ENCODE assay signal across 39 cellular contexts in genomic region chr3:2544212-2544611, GRCh38.
"Had no signal": no experiment of that assay in that cellular context is flagged by ENCODE, and none has a peak within 500 bp of the region (broad histone marks: within the 10 kb centered on the region; RNA-seq: fewer than 3 reads in every experiment).

No MANE protein-coding gene starts in this region.

- H3K27me3 Mint-ChIP-seq: activated CD4-positive, alpha-beta memory T cell treated with anti-CD3 and anti-CD28 coated beads, Interleukin-2, amount 10 ng/mL, durations not matched to agents 7 days and 5 days; activated CD4-positive, alpha-beta T cell treated with anti-CD3 and anti-CD28 coated beads, Interleukin-2, amount 10 ng/mL, durations not matched to agents 7 days and 5 days; activated CD8-positive, alpha-beta memory T cell treated with anti-CD3 and anti-CD28 coated beads, Interleukin-2, amount 10 ng/mL, durations not matched to agents 7 days and 5 days; activated naive CD4-positive, alpha-beta T cell treated with anti-CD3 and anti-CD28 coated beads, Interleukin-2, amount 10 ng/mL, durations not matched to agents 7 days and 5 days; activated naive CD8-positive, alpha-beta T cell; activated naive CD8-positive, alpha-beta T cell treated with anti-CD3 and anti-CD28 coated beads, Interleukin-2, amount 10 ng/mL, durations not matched to agents 7 days and 5 days; activated naive CD8-positive, alpha-beta T cell treated with anti-CD3 and anti-CD28 coated beads, Interleukin-2, amount 50 U/mL, for 24 hours; activated T-cell treated with anti-CD3 and anti-CD28 coated beads, Interleukin-2, amount 50 U/mL, for 24 hours; brain; central memory CD8-positive, alpha-beta T cell had no signal

- H3K36me3 ChIP-seq: ascending aorta, cardiac muscle cell, WERI-Rb-1 had no signal

- H3K9me3 Mint-ChIP-seq: activated CD4-positive, alpha-beta T cell treated with anti-CD3 and anti-CD28 coated beads, Interleukin-2, amount 10 ng/mL, durations not matched to agents 7 days and 5 days; activated T-helper 2 cell treated with anti-CD3 and anti-CD28 coated beads, Interferon-gamma antibody, Interleukin-2, Interleukin-4, amounts not matched to agents 10 μg/mL and 5 μg/mL and 100 μg/mL, durations not matched to agents 14 hours and 24 hours and 36 hours had no signal

- H3K4me3 Mint-ChIP-seq: activated CD4-positive, alpha-beta memory T cell treated with anti-CD3 and anti-CD28 coated beads, Interleukin-2, amount 10 ng/mL, durations not matched to agents 7 days and 5 days; activated CD4-positive, alpha-beta T cell treated with anti-CD3 and anti-CD28 coated beads for 36 hours; activated CD4-positive, alpha-beta T cell treated with anti-CD3 and anti-CD28 coated beads, Interleukin-2, amount 10 ng/mL, durations not matched to agents 7 days and 5 days; activated CD8-positive, alpha-beta memory T cell treated with anti-CD3 and anti-CD28 coated beads, Interleukin-2, amount 10 ng/mL, durations not matched to agents 7 days and 5 days; activated CD8-positive, alpha-beta T cell treated with anti-CD3 and anti-CD28 coated beads, Interleukin-2, amount 10 ng/mL, durations not matched to agents 7 days and 5 days; activated naive CD4-positive, alpha-beta T cell treated with anti-CD3 and anti-CD28 coated beads, Interleukin-2, amount 10 ng/mL, durations not matched to agents 7 days and 5 days; activated naive CD4-positive, alpha-beta T cell treated with anti-CD3 and anti-CD28 coated beads, Interleukin-2, amount 50 U/mL, for 24 hours; activated naive CD8-positive, alpha-beta T cell; activated naive CD8-positive, alpha-beta T cell treated with anti-CD3 and anti-CD28 coated beads, Interleukin-2, amount 10 ng/mL, durations not matched to agents 7 days and 5 days; activated naive CD8-positive, alpha-beta T cell treated with anti-CD3 and anti-CD28 coated beads, Interleukin-2, amount 50 U/mL, for 24 hours; activated T-cell treated with anti-CD3 and anti-CD28 coated beads, Interleukin-2, amount 50 U/mL, for 24 hours; brain; central memory CD8-positive, alpha-beta T cell; T-helper 1 cell treated with Interleukin-12 subunit alpha and Interleukin-12 subunit beta and Interleukin-4 antibody, amounts not matched to agents 30 μg/mL and 1 μg/mL, for 36 hours; T-helper 2 cell treated with Interferon-gamma antibody and Interleukin-4, amounts not matched to agents 5 μg/mL and 100 μg/mL, for 36 hours; WTC11 had no signal

- H3K27ac ChIP-seq: ascending aorta, cardiac muscle cell, WERI-Rb-1 had no signal

- H3K27me3 ChIP-seq: ascending aorta, cardiac muscle cell had no signal

- H3K36me3 Mint-ChIP-seq: activated CD8-positive, alpha-beta memory T cell treated with anti-CD3 and anti-CD28 coated beads, Interleukin-2, amount 10 ng/mL, durations not matched to agents 7 days and 5 days; activated naive CD4-positive, alpha-beta T cell treated with anti-CD3 and anti-CD28 coated beads, Interleukin-2, amount 10 ng/mL, durations not matched to agents 7 days and 5 days; activated naive CD4-positive, alpha-beta T cell treated with anti-CD3 and anti-CD28 coated beads, Interleukin-2, amount 50 U/mL, for 24 hours; activated naive CD8-positive, alpha-beta T cell; activated naive CD8-positive, alpha-beta T cell treated with anti-CD3 and anti-CD28 coated beads, Interleukin-2, amount 10 ng/mL, durations not matched to agents 7 days and 5 days had no signal

- H3K4me1 ChIP-seq: ascending aorta had no signal

- H3K4me1 Mint-ChIP-seq: activated CD4-positive, alpha-beta memory T cell treated with anti-CD3 and anti-CD28 coated beads, Interleukin-2, amount 10 ng/mL, durations not matched to agents 7 days and 5 days; activated CD4-positive, alpha-beta T cell treated with anti-CD3 and anti-CD28 coated beads for 36 hours; activated CD4-positive, alpha-beta T cell treated with anti-CD3 and anti-CD28 coated beads, Interleukin-2, amount 10 ng/mL, durations not matched to agents 7 days and 5 days; activated CD8-positive, alpha-beta memory T cell treated with anti-CD3 and anti-CD28 coated beads, Interleukin-2, amount 10 ng/mL, durations not matched to agents 7 days and 5 days; activated naive CD4-positive, alpha-beta T cell treated with anti-CD3 and anti-CD28 coated beads, Interleukin-2, amount 10 ng/mL, durations not matched to agents 7 days and 5 days; activated naive CD4-positive, alpha-beta T cell treated with anti-CD3 and anti-CD28 coated beads, Interleukin-2, amount 50 U/mL, for 24 hours; activated naive CD8-positive, alpha-beta T cell treated with anti-CD3 and anti-CD28 coated beads, Interleukin-2, amount 10 ng/mL, durations not matched to agents 7 days and 5 days; activated naive CD8-positive, alpha-beta T cell treated with anti-CD3 and anti-CD28 coated beads, Interleukin-2, amount 50 U/mL, for 24 hours; central memory CD8-positive, alpha-beta T cell; WTC11 had no signal

- H3K27ac Mint-ChIP-seq: activated CD4-positive, alpha-beta memory T cell treated with anti-CD3 and anti-CD28 coated beads, Interleukin-2, amount 10 ng/mL, durations not matched to agents 7 days and 5 days; activated CD4-positive, alpha-beta T cell treated with anti-CD3 and anti-CD28 coated beads for 36 hours; activated CD4-positive, alpha-beta T cell treated with anti-CD3 and anti-CD28 coated beads, Interleukin-2, amount 10 ng/mL, durations not matched to agents 7 days and 5 days; activated CD8-positive, alpha-beta memory T cell treated with anti-CD3 and anti-CD28 coated beads, Interleukin-2, amount 10 ng/mL, durations not matched to agents 7 days and 5 days; activated CD8-positive, alpha-beta T cell treated with anti-CD3 and anti-CD28 coated beads, Interleukin-2, amount 10 ng/mL, durations not matched to agents 7 days and 5 days; activated naive CD4-positive, alpha-beta T cell treated with anti-CD3 and anti-CD28 coated beads, Interleukin-2, amount 10 ng/mL, durations not matched to agents 7 days and 5 days; activated naive CD4-positive, alpha-beta T cell treated with anti-CD3 and anti-CD28 coated beads, Interleukin-2, amount 50 U/mL, for 24 hours; activated naive CD8-positive, alpha-beta T cell; activated naive CD8-positive, alpha-beta T cell treated with anti-CD3 and anti-CD28 coated beads, Interleukin-2, amount 10 ng/mL, durations not matched to agents 7 days and 5 days; activated naive CD8-positive, alpha-beta T cell treated with anti-CD3 and anti-CD28 coated beads, Interleukin-2, amount 50 U/mL, for 24 hours; activated T-cell treated with anti-CD3 and anti-CD28 coated beads, Interleukin-2, amount 50 U/mL, for 24 hours; activated T-helper 2 cell treated with anti-CD3 and anti-CD28 coated beads, Interferon-gamma antibody, Interleukin-2, Interleukin-4, amounts not matched to agents 10 μg/mL and 5 μg/mL and 100 μg/mL, durations not matched to agents 14 hours and 24 hours and 36 hours; brain; T-helper 1 cell treated with Interleukin-12 subunit alpha and Interleukin-12 subunit beta and Interleukin-4 antibody, amounts not matched to agents 30 μg/mL and 1 μg/mL, for 36 hours; T-helper 2 cell treated with Interferon-gamma antibody and Interleukin-4, amounts not matched to agents 5 μg/mL and 100 μg/mL, for 36 hours; WTC11 had no signal

- ATAC-seq: activated CD4-positive, alpha-beta T cell treated with anti-CD3 and anti-CD28 coated beads for 36 hours; activated CD4-positive, CD25-positive, alpha-beta regulatory T cell treated with anti-CD3 and anti-CD28 coated beads, Interleukin-2, amount 50 U/mL, for 24 hours; activated CD8-positive, alpha-beta memory T cell treated with anti-CD3 and anti-CD28 coated beads, Interleukin-2, amount 10 ng/mL, durations not matched to agents 7 days and 5 days; activated CD8-positive, alpha-beta T cell treated with anti-CD3 and anti-CD28 coated beads, Interleukin-2, amount 10 ng/mL, durations not matched to agents 7 days and 5 days; activated naive CD8-positive, alpha-beta T cell treated with anti-CD3 and anti-CD28 coated beads, Interleukin-2, amount 50 U/mL, for 24 hours; WTC11 had no signal

- FAIRE-seq: bronchial epithelial cell had no signal

- H3K4me3 ChIP-seq: ascending aorta, cardiac muscle cell had no signal

- H3K9me3 ChIP-seq: ascending aorta had no signal

- DNase-seq: activated CD4-positive, alpha-beta memory T cell treated with anti-CD3 and anti-CD28 coated beads, Interleukin-2, amount 10 ng/mL, durations not matched to agents 7 days and 5 days; activated CD4-positive, alpha-beta T cell treated with anti-CD3 and anti-CD28 coated beads for 1 hour; activated CD4-positive, alpha-beta T cell treated with anti-CD3 and anti-CD28 coated beads for 36 hours; activated CD4-positive, alpha-beta T cell treated with anti-CD3 and anti-CD28 coated beads for 48 hours; activated CD4-positive, alpha-beta T cell treated with anti-CD3 and anti-CD28 coated beads, Interleukin-2, amount 10 ng/mL, durations not matched to agents 7 days and 5 days; activated CD4-positive, alpha-beta T cell treated with anti-CD3 and anti-CD28 coated beads, Interleukin-2, amount 50 U/mL, for 48 hours; activated CD4-positive, CD25-positive, alpha-beta regulatory T cell; activated CD8-positive, alpha-beta memory T cell treated with anti-CD3 and anti-CD28 coated beads for 24 hours; activated CD8-positive, alpha-beta memory T cell treated with anti-CD3 and anti-CD28 coated beads, Interleukin-2, amount 10 ng/mL, durations not matched to agents 7 days and 5 days; activated CD8-positive, alpha-beta memory T cell treated with anti-CD3 and anti-CD28 coated beads, Interleukin-2, amount 50 U/mL, for 48 hours; activated CD8-positive, alpha-beta T cell treated with anti-CD3 and anti-CD28 coated beads, Interleukin-2, amount 10 ng/mL, durations not matched to agents 7 days and 5 days; activated effector memory CD4-positive, alpha-beta T cell treated with Interleukin-2 at 50 U/mL for 16 hours; activated gamma-delta T cell; activated naive CD4-positive, alpha-beta T cell treated with anti-CD3 and anti-CD28 coated beads, Interleukin-2, amount 10 ng/mL, durations not matched to agents 7 days and 5 days; activated naive CD4-positive, alpha-beta T cell treated with Interleukin-2 at 50 U/mL for 16 hours; activated naive CD8-positive, alpha-beta T cell treated with anti-CD3 and anti-CD28 coated beads, Interleukin-2, amount 10 ng/mL, durations not matched to agents 7 days and 5 days; activated naive CD8-positive, alpha-beta T cell treated with anti-CD3 and anti-CD28 coated beads, Interleukin-2, amount 50 U/mL, for 24 hours; activated T-cell treated with anti-CD3 and anti-CD28 coated beads, Interleukin-2, amount 50 U/mL, for 24 hours; activated T-cell treated with anti-CD3 and anti-CD28 coated beads, Interleukin-2, amount 50 U/mL, for 48 hours; amygdala; anterior cingulate cortex; caudate nucleus; cerebellar nuclear complex; T-helper 1 cell; T-helper 2 cell; T-helper 9 cell; WERI-Rb-1 had no signal
